In genomic region chr20:59579404-59580207, GRCh38 we compare ENCODE assay signal across 22 cellular contexts. TPM values are rescaled to one million over a fixed set of nuclear protein-coding genes. Genes with fewer than 3 reads are reported as not detected.
DNase-seq lines count a peak whose midpoint lies in the region; TF ChIP-seq lines count a peak whose summit lies in the region.
"Had no signal": no experiment of that assay in that cellular context is flagged by ENCODE, and none has a peak within 500 bp of the region (broad histone marks: within the 10 kb centered on the region; RNA-seq: fewer than 3 reads in every experiment).

No MANE protein-coding gene starts in this region.

- H3K4me3 ChIP-seq in esophagus muscularis mucosa (no peak overlapping the region), Peyer's patch (no peak overlapping the region)
- H3K4me3 ChIP-seq: MG63 had no signal

- peak overlapping the region; percentile 39 for H3K27ac ChIP-seq in cingulate gyrus (ENCODE audit: low read depth, low read length)
- no peak overlapping the region for H3K27ac ChIP-seq in esophagus muscularis mucosa (replicated peaks in 1 of 4)
- no peak overlapping the region for H3K27ac ChIP-seq in Peyer's patch
- H3K27ac ChIP-seq: 22Rv1 had no signal

- TF ChIP-seq EP300 in esophagus muscularis mucosa (IDR thresholded peaks at IDR 0.05) = no peak

- intact Hi-C loops in esophagus muscularis mucosa (cut with DNase I) = no loop called here

- 76% methylated on average over 12 of the region's 12 CpGs for WGBS in esophagus muscularis mucosa

- H3K36me3 ChIP-seq in esophagus muscularis mucosa (no peaks in the 10 kb centered on the region), Peyer's patch (no peaks in the 10 kb centered on the region)
- H3K36me3 ChIP-seq: MG63 had no signal

- no peak for TF ChIP-seq CTCF in neural crest cell (conservative IDR thresholded peaks at IDR 0.05)
- TF ChIP-seq CTCF in type B pancreatic cell (conservative IDR thresholded peaks at IDR 0.05) = no peak
- no peak for TF ChIP-seq CTCF in esophagus muscularis mucosa (IDR thresholded peaks at IDR 0.05)
- TF ChIP-seq CTCF in Peyer's patch (IDR thresholded peaks at IDR 0.05) = no peak

- H3K4me3 Mint-ChIP-seq in neural crest cell (peak overlapping the region; percentile 5), type B pancreatic cell (peak overlapping the region; percentile 27)
- H3K4me3 Mint-ChIP-seq: CD4-positive, CD25-positive, alpha-beta regulatory T cell had no signal

- H3K36me3 Mint-ChIP-seq in neural crest cell (ENCODE audit: low read depth) (no peaks in the 10 kb centered on the region), type B pancreatic cell (no peaks in the 10 kb centered on the region)
- H3K36me3 Mint-ChIP-seq: CD4-positive, CD25-positive, alpha-beta regulatory T cell had no signal

- H3K27me3 Mint-ChIP-seq in neural crest cell (ENCODE audit: low read depth) (peaks cover 78% of the 10 kb centered on the region), type B pancreatic cell (peaks cover 75% of the 10 kb centered on the region)

- H3K9me3 ChIP-seq in esophagus muscularis mucosa (no peaks in the 10 kb centered on the region), Peyer's patch (no peaks in the 10 kb centered on the region)
- H3K9me3 ChIP-seq: MG63 had no signal

- peak; percentile 31 for DNase-seq in activated effector memory CD4-positive, alpha-beta T cell treated with anti-CD3 and anti-CD28 coated beads, Interleukin-2, amount 50 U/mL, for 16 hours
- DNase-seq in activated effector memory CD4-positive, alpha-beta T cell treated with Interleukin-2 at 50 U/mL for 16 hours = no peak
- DNase-seq in neural crest cell (ENCODE audit: low read depth, low spot score) (no peak), type B pancreatic cell (ENCODE audit: extremely low spot score, unreplicated experiment) (no peak), esophagus muscularis mucosa (ENCODE audit: extremely low spot score) (no peak), erythroblast (lab: John Stamatoyannopoulos, UW) (no peak), Peyer's patch (no peak)
- DNase-seq: ACHN; AML-193; CD4-positive, CD25-positive, alpha-beta regulatory T cell; EL; GF-D8; Kasumi-1; MG63; NCI-H1417; NCI-H1694 treated with DMSO at 0.1 percent for 48 hours; NCI-H2081 treated with DMSO at 0.1 percent for 48 hours; NCI-H2171 treated with DMSO at 0.1 percent for 48 hours; NCI-H524 treated with DMSO at 0.1 percent for 48 hours; SHP77 had no signal

- no peaks in the 10 kb centered on the region for H3K4me1 Mint-ChIP-seq in neural crest cell
- H3K4me1 Mint-ChIP-seq in type B pancreatic cell (ENCODE audit: unreplicated experiment) = peaks cover 28% of the 10 kb centered on the region
- H3K4me1 Mint-ChIP-seq: CD4-positive, CD25-positive, alpha-beta regulatory T cell had no signal

- H3K27me3 ChIP-seq in esophagus muscularis mucosa (peaks cover 0 to 79% (median 18%) of the 10 kb centered on the region in 4 donors), Peyer's patch (no peaks in the 10 kb centered on the region)

- H3K27ac Mint-ChIP-seq in neural crest cell (ENCODE audit: unreplicated experiment) (no peak overlapping the region), type B pancreatic cell (peak overlapping the region; percentile 8)
- H3K27ac Mint-ChIP-seq: CD4-positive, CD25-positive, alpha-beta regulatory T cell had no signal

- no peak for TF ChIP-seq POLR2A in esophagus muscularis mucosa (IDR thresholded peaks at IDR 0.05; ENCODE audit: low read depth)
- no peak for TF ChIP-seq POLR2A in erythroblast (IDR thresholded peaks at IDR 0.05; ENCODE audit: low read length)
- TF ChIP-seq POLR2A in Peyer's patch (IDR thresholded peaks at IDR 0.05) = no peak

- H3K9me3 Mint-ChIP-seq in neural crest cell = no peaks in the 10 kb centered on the region
- no peaks in the 10 kb centered on the region for H3K9me3 Mint-ChIP-seq in type B pancreatic cell
- H3K9me3 Mint-ChIP-seq: CD4-positive, CD25-positive, alpha-beta regulatory T cell had no signal

- H3K4me1 ChIP-seq in esophagus muscularis mucosa (peaks cover 0 to 26% (median 19%) of the 10 kb centered on the region in 4 donors), Peyer's patch (no peaks in the 10 kb centered on the region)

RNA-seq across cellular contexts. Expression of gene PHACTR3, which starts 24.7 kb away (rescaled TPM):
- total RNA-seq in neural crest cell = 22.3 and 22.4 TPM in 2 replicates
- total RNA-seq in type B pancreatic cell (ENCODE audit: low replicate concordance) = 0.55 and 2.1 TPM in 2 replicates
- total RNA-seq in esophagus muscularis mucosa = under 1 TPM; 0.17 to 0.86 (median 0.56) TPM
- total RNA-seq in Peyer's patch = 10 to 100 TPM; 14.9 to 31.5 (median 22.9) TPM
- total RNA-seq: CD4-positive, CD25-positive, alpha-beta regulatory T cell had no signal
